In the genomic region with DNA sequence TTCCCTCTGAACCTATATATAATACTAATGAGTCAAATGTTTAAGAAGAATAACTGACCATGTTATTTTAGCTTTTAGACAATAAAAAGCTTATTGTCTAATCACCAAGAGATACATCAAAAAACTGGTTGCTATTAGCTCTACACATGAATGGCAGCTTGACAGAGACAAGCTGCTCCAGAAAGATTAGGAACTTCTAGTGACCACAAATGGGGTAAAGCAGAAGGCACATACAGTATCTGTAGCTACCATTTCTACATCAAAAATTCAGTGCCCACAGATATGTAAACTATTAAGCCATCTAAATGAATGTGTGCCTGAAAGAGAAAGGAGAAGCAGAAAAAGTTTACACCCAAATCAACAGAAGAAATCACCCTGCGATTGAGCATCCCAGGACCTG, we compare ENCODE assay signal across 19 cellular contexts. TPM values are rescaled to one million over a fixed set of nuclear protein-coding genes. Genes with fewer than 3 reads are reported as not detected.
DNase-seq lines count a peak whose midpoint lies in the region; ATAC-seq and TF ChIP-seq lines count a peak whose summit lies in the region.
"Had no signal": no experiment of that assay in that cellular context is flagged by ENCODE, and none has a peak within 500 bp of the region (broad histone marks: within the 10 kb centered on the region; RNA-seq: fewer than 3 reads in every experiment).

No MANE protein-coding gene starts in this region.

- H3K9me3 ChIP-seq in T-helper 17 cell (ENCODE audit: control insufficient read depth, low read length, poor library complexity, severe bottlenecking) (no peaks in the 10 kb centered on the region), H9 (ENCODE audit: control insufficient read depth, low read depth, low read length) (no peaks in the 10 kb centered on the region)
- H3K9me3 ChIP-seq: mucosa of descending colon, upper lobe of right lung had no signal

- no peak overlapping the region for H3K14ac ChIP-seq in H9 (ENCODE audit: insufficient read depth, low read length)

- no peak overlapping the region for H3K18ac ChIP-seq in H9 (ENCODE audit: insufficient read length, low read depth, low read length)

- no peak overlapping the region for H2BK5ac ChIP-seq in H9 (ENCODE audit: insufficient read length, low read length)

- no peaks in the 10 kb centered on the region for H3K27me3 ChIP-seq in H9 (ENCODE audit: insufficient read depth, low read length)
- H3K27me3 ChIP-seq: cardiac muscle cell, upper lobe of right lung had no signal

- H3K23me2 ChIP-seq in H9 (ENCODE audit: insufficient read length, low read depth, low read length, poor library complexity, severe bottlenecking), result no peaks in the 10 kb centered on the region

- H2AFZ ChIP-seq in H9 (ENCODE audit: low read length), result no peak overlapping the region

- H3K36me3 Mint-ChIP-seq in activated naive CD4-positive, alpha-beta T cell treated with anti-CD3 and anti-CD28 coated beads, Interleukin-2, amount 10 ng/mL, durations not matched to agents 7 days and 5 days, result peaks cover 12% of the 10 kb centered on the region
- peaks cover 5% of the 10 kb centered on the region for H3K36me3 Mint-ChIP-seq in T-helper 17 cell (ENCODE audit: low read depth)
- peaks cover 17% of the 10 kb centered on the region for H3K36me3 Mint-ChIP-seq in effector memory CD8-positive, alpha-beta T cell (ENCODE audit: insufficient read depth)
- H3K36me3 Mint-ChIP-seq in stimulated activated naive B cell treated with anti-CD40 and anti-IgM and Interleukin-4, amounts not matched to agents 10 μg/mL and 1 μg/mL and 100 μg/mL, for 72 hours, result peaks cover 3 to 6% of the 10 kb centered on the region in 2 donors
- H3K36me3 Mint-ChIP-seq in H9 (ENCODE audit: insufficient read depth in 1 of 3, low read depth in 3 of 3), result peaks cover 3 to 6% (median 3%) of the 10 kb centered on the region in 3 experiments; a peak in 6 of 7 replicates

- no peak overlapping the region for H3K27ac ChIP-seq in H9 (ENCODE audit: insufficient read length, low read depth, low read length)
- H3K27ac ChIP-seq: cardiac muscle cell, upper lobe of right lung had no signal

- no peaks in the 10 kb centered on the region for H3K27me3 Mint-ChIP-seq in activated naive CD4-positive, alpha-beta T cell treated with anti-CD3 and anti-CD28 coated beads, Interleukin-2, amount 10 ng/mL, durations not matched to agents 7 days and 5 days
- H3K27me3 Mint-ChIP-seq in T-helper 17 cell (no peaks in the 10 kb centered on the region), H9 (ENCODE audit: low read depth) (no peaks in the 10 kb centered on the region)
- H3K27me3 Mint-ChIP-seq in effector memory CD8-positive, alpha-beta T cell, result no peaks in the 10 kb centered on the region
- no peaks in the 10 kb centered on the region for H3K27me3 Mint-ChIP-seq in stimulated activated naive B cell treated with anti-CD40 and anti-IgM and Interleukin-4, amounts not matched to agents 10 μg/mL and 1 μg/mL and 100 μg/mL, for 72 hours

- H4K8ac ChIP-seq in H9 (replicated peaks; ENCODE audit: insufficient read length, low read depth, low read length), result no peak overlapping the region

- H2BK20ac ChIP-seq in H9 (ENCODE audit: low read depth, low read length, poor library complexity, severe bottlenecking), result no peak overlapping the region

- CTCF ChIA-PET in activated naive CD4-positive, alpha-beta T cell treated with anti-CD3 and anti-CD28 coated beads, Interleukin-2, amount 10 ng/mL, durations not matched to agents 7 days and 5 days (lab: Charles Lee), result interaction anchor here (0.7 kb wide), 1 partner anchor 365 kb away, joined by 3 read pairs; no protein-coding TSS in a partner anchor

- no peak overlapping the region for H3K23ac ChIP-seq in H9 (ENCODE audit: insufficient read length, low read depth, low read length)

- H3K9ac ChIP-seq in H9 (ENCODE audit: extremely low read depth, insufficient read length, low read length), result no peak overlapping the region

- H3K4ac ChIP-seq in H9 (ENCODE audit: low read depth, low read length), result no peak overlapping the region

- H3K4me1 Mint-ChIP-seq in activated naive CD4-positive, alpha-beta T cell treated with anti-CD3 and anti-CD28 coated beads, Interleukin-2, amount 10 ng/mL, durations not matched to agents 7 days and 5 days, result peaks cover 51% of the 10 kb centered on the region
- H3K4me1 Mint-ChIP-seq in T-helper 17 cell (peaks cover 37% of the 10 kb centered on the region), H9 (peaks cover 12 to 19% of the 10 kb centered on the region in 2 experiments)
- H3K4me1 Mint-ChIP-seq in effector memory CD8-positive, alpha-beta T cell (ENCODE audit: low read depth in 2 of 2), result peaks cover 22 to 51% of the 10 kb centered on the region in 2 donors
- peaks cover 21 to 56% of the 10 kb centered on the region in 2 donors for H3K4me1 Mint-ChIP-seq in stimulated activated naive B cell treated with anti-CD40 and anti-IgM and Interleukin-4, amounts not matched to agents 10 μg/mL and 1 μg/mL and 100 μg/mL, for 72 hours

- no peak for TF ChIP-seq CTCF in H9 (conservative IDR thresholded peaks at IDR 0.05)

- no peak overlapping the region for H2BK15ac ChIP-seq in H9 (ENCODE audit: low read depth, low read length)

- no peak for DNase-seq in activated naive CD4-positive, alpha-beta T cell treated with anti-CD3 and anti-CD28 coated beads, Interleukin-2, amount 10 ng/mL, durations not matched to agents 7 days and 5 days
- no peak for DNase-seq in activated naive CD4-positive, alpha-beta T cell (lab: John Stamatoyannopoulos, UW)
- no peak for DNase-seq in T-helper 17 cell
- DNase-seq in effector memory CD8-positive, alpha-beta T cell, result no peak
- DNase-seq in stimulated activated naive B cell treated with anti-CD40 and anti-IgM and Interleukin-4, amounts not matched to agents 10 μg/mL and 1 μg/mL and 100 μg/mL, for 72 hours, result no peak
- DNase-seq in GDM1 (lab: John Stamatoyannopoulos, UW), result no peak
- no peak for DNase-seq in H9
- DNase-seq: activated CD4-positive, alpha-beta T cell treated with anti-CD3 and anti-CD28 coated beads, Interleukin-2, amount 50 U/mL, for 48 hours; activated naive CD4-positive, alpha-beta T cell treated with Interleukin-2 at 50 U/mL for 16 hours; hippocampal formation; mucosa of descending colon; NCI-H1694; NCI-H345; SHP77; stimulated activated CD4-positive, alpha-beta T cell treated with anti-CD3 and anti-CD28 coated beads, Interleukin-12 subunit alpha, Interleukin-12 subunit beta, amount 100 ng/mL, for 4 hours; stimulated activated naive CD8-positive, alpha-beta T cell treated with anti-CD3 and anti-CD28 coated beads, Interleukin-15, Interleukin-2, amounts not matched to agents 100 U/mL and 50 U/mL, for 24 hours; upper lobe of right lung had no signal

- H4K20me1 ChIP-seq in H9 (ENCODE audit: control insufficient read depth, insufficient read depth, insufficient read length), result no peaks in the 10 kb centered on the region

- no peak overlapping the region for H3K4me2 ChIP-seq in H9 (ENCODE audit: insufficient read depth, insufficient read length, low read length)

- no CpG with 5 or more reads among the region's 1 CpG for WGBS in H9 (ENCODE audit: extremely low coverage, insufficient read length, low lambda C conversion rate)

- H3K56ac ChIP-seq in H9 (ENCODE audit: insufficient read length, low read depth, low read length), result no peak overlapping the region

- no peak overlapping the region for H2BK120ac ChIP-seq in H9 (ENCODE audit: low read depth, low read length, poor library complexity, severe bottlenecking)

- no peak overlapping the region for H4K5ac ChIP-seq in H9 (ENCODE audit: insufficient read length, low read depth, low read length)

- no peak overlapping the region for H4K91ac ChIP-seq in H9 (ENCODE audit: insufficient read length, low read depth, low read length)

- no peak overlapping the region for H3K27ac Mint-ChIP-seq in activated naive CD4-positive, alpha-beta T cell treated with anti-CD3 and anti-CD28 coated beads, Interleukin-2, amount 10 ng/mL, durations not matched to agents 7 days and 5 days
- H3K27ac Mint-ChIP-seq in T-helper 17 cell, result peak overlapping the region; percentile 75
- H3K27ac Mint-ChIP-seq in effector memory CD8-positive, alpha-beta T cell, result no peak overlapping the region
- no peak overlapping the region for H3K27ac Mint-ChIP-seq in stimulated activated naive B cell treated with anti-CD40 and anti-IgM and Interleukin-4, amounts not matched to agents 10 μg/mL and 1 μg/mL and 100 μg/mL, for 72 hours
- H3K27ac Mint-ChIP-seq in H9, result no peak overlapping the region

- ATAC-seq in T-helper 17 cell (no peak), HG03469 (IDR thresholded peaks at IDR 0.05; ENCODE audit: unreplicated experiment) (no peak)
- ATAC-seq in effector memory CD8-positive, alpha-beta T cell (replicated peaks), result no peak
- ATAC-seq in stimulated activated naive B cell treated with anti-CD40 and anti-IgM and Interleukin-4, amounts not matched to agents 10 μg/mL and 1 μg/mL and 100 μg/mL, for 72 hours (replicated peaks), result no peak
- ATAC-seq: mucosa of descending colon; stimulated activated naive CD8-positive, alpha-beta T cell treated with anti-CD3 and anti-CD28 coated beads, Interleukin-15, Interleukin-2, amounts not matched to agents 100 U/mL and 50 U/mL, for 24 hours; upper lobe of right lung had no signal

- H2AK5ac ChIP-seq in H9 (ENCODE audit: insufficient read length, low read length), result no peak overlapping the region

- no peak overlapping the region for H2BK12ac ChIP-seq in H9 (ENCODE audit: insufficient read length, low read depth, low read length)

- H3T11ph ChIP-seq in H9 (ENCODE audit: low read length), result no peak overlapping the region

- H3K79me1 ChIP-seq in H9 (ENCODE audit: insufficient read depth, low read depth, low read length, poor library complexity, severe bottlenecking), result no peaks in the 10 kb centered on the region

- peak overlapping the region; percentile 18 for H3K4me3 Mint-ChIP-seq in activated naive CD4-positive, alpha-beta T cell treated with anti-CD3 and anti-CD28 coated beads, Interleukin-2, amount 10 ng/mL, durations not matched to agents 7 days and 5 days
- peak overlapping the region; percentile 62 for H3K4me3 Mint-ChIP-seq in T-helper 17 cell
- H3K4me3 Mint-ChIP-seq in effector memory CD8-positive, alpha-beta T cell, result peak overlapping the region; percentile 50 to 90
- H3K4me3 Mint-ChIP-seq in stimulated activated naive B cell treated with anti-CD40 and anti-IgM and Interleukin-4, amounts not matched to agents 10 μg/mL and 1 μg/mL and 100 μg/mL, for 72 hours, result peak overlapping the region; percentile 13 to 32
- peak overlapping the region in 1 of 2 experiments; percentile 26; a peak in 3 of 5 replicates for H3K4me3 Mint-ChIP-seq in H9

- H3K79me2 ChIP-seq in H9 (ENCODE audit: insufficient read depth, low read length), result peaks cover 25% of the 10 kb centered on the region

- H3K9me3 Mint-ChIP-seq in activated naive CD4-positive, alpha-beta T cell treated with anti-CD3 and anti-CD28 coated beads, Interleukin-2, amount 10 ng/mL, durations not matched to agents 7 days and 5 days, result no peaks in the 10 kb centered on the region
- H3K9me3 Mint-ChIP-seq in effector memory CD8-positive, alpha-beta T cell, result no peaks in the 10 kb centered on the region
- H3K9me3 Mint-ChIP-seq in stimulated activated naive B cell treated with anti-CD40 and anti-IgM and Interleukin-4, amounts not matched to agents 10 μg/mL and 1 μg/mL and 100 μg/mL, for 72 hours, result no peaks in the 10 kb centered on the region
- H3K9me3 Mint-ChIP-seq in H9, result no peaks in the 10 kb centered on the region; a peak in 1 of 5 replicates

- H3K4me1 ChIP-seq in H9 (ENCODE audit: insufficient read depth, low read length), result no peaks in the 10 kb centered on the region

RNA-seq across cellular contexts. Expression of gene AREL1, which starts 2.4 kb away (rescaled TPM):
- total RNA-seq in T-helper 17 cell (10 to 100 TPM; 44.9 to 49.0 TPM), H9 (2021) (32.2 and 34.2 TPM in 2 replicates)

RNA-seq across cellular contexts. Expression of gene FCF1, which starts 2.5 kb away (rescaled TPM):
- 10 to 100 TPM; 37.2 to 39.5 TPM for total RNA-seq in T-helper 17 cell
- total RNA-seq in H9 (2021), result 85.6 and 87.7 TPM in 2 replicates

RNA-seq across cellular contexts. Expression of gene YLPM1, which starts 52.6 kb away (rescaled TPM):
- total RNA-seq in T-helper 17 cell (10 to 100 TPM; 90.2 to 90.9 TPM), H9 (2021) (75.1 and 82.2 TPM in 2 replicates)
